In genomic region chr1:244841274-244841927, GRCh38 we compare ENCODE assay signal across 11 cellular contexts. TPM values are rescaled to one million over a fixed set of nuclear protein-coding genes. Genes with fewer than 3 reads are reported as not detected.
DNase-seq lines count a peak whose midpoint lies in the region; ATAC-seq and TF ChIP-seq lines count a peak whose summit lies in the region.
"Had no signal": no experiment of that assay in that cellular context is flagged by ENCODE, and none has a peak within 500 bp of the region (broad histone marks: within the 10 kb centered on the region; RNA-seq: fewer than 3 reads in every experiment).

No MANE protein-coding gene starts in this region.

- peaks cover 60% of the 10 kb centered on the region for H3K79me2 ChIP-seq in PC-9 (ENCODE audit: low read depth)

- H3K4me1 Mint-ChIP-seq in Calu3 (ENCODE audit: low read depth, unreplicated experiment) = peaks cover 52% of the 10 kb centered on the region

- no peaks in the 10 kb centered on the region for H3K27me3 ChIP-seq in PC-9 (ENCODE audit: insufficient read depth, low read depth)
- H3K27me3 ChIP-seq in gastroesophageal sphincter = no peaks in the 10 kb centered on the region

- no peaks in the 10 kb centered on the region for H3K27me3 Mint-ChIP-seq in Calu3 (ENCODE audit: unreplicated experiment)
- H3K27me3 Mint-ChIP-seq: activated CD8-positive, alpha-beta memory T cell treated with anti-CD3 and anti-CD28 coated beads, Interleukin-2, amount 10 ng/mL, durations not matched to agents 7 days and 5 days had no signal

- intact Hi-C loops in Calu3 (cut with micrococcal nuclease; ENCODE audit: unreplicated experiment) (loop anchor here (2.0 to 5.0 kb wide), 2 partner anchors 131 to 201 kb away; no protein-coding TSS in a partner anchor), PC-9 (cut with micrococcal nuclease; ENCODE audit: unreplicated experiment) (no loop called here)

- H2AFZ ChIP-seq in PC-9 = no peak overlapping the region

- DNase-seq in Calu3 (no peak), PC-9 (no peak), renal cortical epithelial cell (ENCODE audit: low read depth) (peak; percentile 89), occipital lobe (lab: John Stamatoyannopoulos, UW) (no peak)
- DNase-seq: activated CD8-positive, alpha-beta memory T cell treated with anti-CD3 and anti-CD28 coated beads, Interleukin-2, amount 10 ng/mL, durations not matched to agents 7 days and 5 days; IMR-90; NCI-H1436; substantia nigra had no signal

- ATAC-seq in gastroesophageal sphincter (no peak), GM21515 (IDR thresholded peaks at IDR 0.05; ENCODE audit: unreplicated experiment) (no peak), HG03565 (IDR thresholded peaks at IDR 0.05; ENCODE audit: unreplicated experiment) (no peak)
- ATAC-seq: activated CD8-positive, alpha-beta memory T cell treated with anti-CD3 and anti-CD28 coated beads, Interleukin-2, amount 10 ng/mL, durations not matched to agents 7 days and 5 days had no signal

- H3K9me3 ChIP-seq in PC-9 (ENCODE audit: insufficient read depth, low read depth) = no peaks in the 10 kb centered on the region
- no peaks in the 10 kb centered on the region for H3K9me3 ChIP-seq in gastroesophageal sphincter

- CTCF ChIA-PET in Calu3 (lab: Charles Lee) (interaction anchor here (0.9 to 1.3 kb wide), 3 partner anchors 8 to 201 kb away, joined by 3 to 6 read pairs (median 3); no protein-coding TSS in a partner anchor), PC-9 (lab: Charles Lee) (no interaction called here)

- no peak for TF ChIP-seq CTCF in Calu3 (IDR thresholded peaks at IDR 0.05; ENCODE audit: unreplicated experiment)
- no peak for TF ChIP-seq CTCF in PC-9 (conservative IDR thresholded peaks at IDR 0.05)
- TF ChIP-seq CTCF in gastroesophageal sphincter (IDR thresholded peaks at IDR 0.05) = no peak

- H3F3A ChIP-seq in PC-9 (ENCODE audit: insufficient read depth, low read depth) = peaks cover 81% of the 10 kb centered on the region

- peaks cover 95% of the 10 kb centered on the region for H3K36me3 Mint-ChIP-seq in Calu3 (ENCODE audit: insufficient read depth, unreplicated experiment)

- H3K4me3 ChIP-seq in PC-9 = no peak overlapping the region
- H3K4me3 ChIP-seq in gastroesophageal sphincter = no peak overlapping the region

- H3K4me1 ChIP-seq in PC-9 (replicated peaks; ENCODE audit: insufficient read depth) (peaks cover 22% of the 10 kb centered on the region), gastroesophageal sphincter (peaks cover 12 to 85% (median 29%) of the 10 kb centered on the region in 3 donors)

- peaks cover 60% of the 10 kb centered on the region for H3K36me3 ChIP-seq in PC-9 (ENCODE audit: low read depth)
- peaks cover 2 to 55% of the 10 kb centered on the region in 2 donors for H3K36me3 ChIP-seq in gastroesophageal sphincter

- H3K27ac Mint-ChIP-seq in Calu3 (ENCODE audit: unreplicated experiment) = peak overlapping the region; percentile 65

- H3K27ac ChIP-seq in PC-9 (0 out of 2 replicates have a peak overlapping the region, but pooled peaks have one; percentile 10), gastroesophageal sphincter (peak overlapping the region; percentile 63 to 100 (median 70))

- 31 to 49% methylated on average over 9 of the region's 9 CpGs for WGBS in gastroesophageal sphincter (ENCODE audit: low coverage in 1 of 2), 2 donors

- peaks cover 10% of the 10 kb centered on the region; the same call in 1 of the 2 replicates for H4K20me1 ChIP-seq in PC-9 (ENCODE audit: insufficient read depth)

- H3K4me3 Mint-ChIP-seq in Calu3 (ENCODE audit: low read depth, unreplicated experiment) = peak overlapping the region; percentile 18
- H3K4me3 Mint-ChIP-seq: activated CD8-positive, alpha-beta memory T cell treated with anti-CD3 and anti-CD28 coated beads, Interleukin-2, amount 10 ng/mL, durations not matched to agents 7 days and 5 days had no signal

- TF ChIP-seq POLR2A in gastroesophageal sphincter (IDR thresholded peaks at IDR 0.05) = no peak

- no peaks in the 10 kb centered on the region for H3K9me3 Mint-ChIP-seq in Calu3 (ENCODE audit: low read depth, unreplicated experiment)

- TF ChIP-seq EP300 in gastroesophageal sphincter (IDR thresholded peaks at IDR 0.05) = no peak

- H3K9me2 ChIP-seq in PC-9 (ENCODE audit: insufficient read depth) = no peaks in the 10 kb centered on the region

- H3K4me2 ChIP-seq in PC-9 = no peak overlapping the region

- POLR2A ChIA-PET in PC-9 (lab: Charles Lee; ENCODE audit: unreplicated experiment) = no interaction called here

- BruUV-seq in Calu3 (replicated peaks; lab: Mats Ljungman, UMichigan) = no TSS peak
- no TSS peak for BruUV-seq in PC-9 (replicated peaks; lab: Mats Ljungman, UMichigan)

RNA-seq across cellular contexts. Expression of gene COX20, which starts 5.9 kb away (rescaled TPM):
- total RNA-seq in Calu3 (2022) (22.6 and 32.8 TPM in 2 replicates), PC-9 (2021) (34.5 and 40.7 TPM in 2 replicates), gastroesophageal sphincter (100 to 1,000 TPM in 1 of 4 donors, 10 to 100 TPM in 3; 81.7 to 120 (median 96.0) TPM), renal cortical epithelial cell (26.6 and 55.0 TPM in 2 replicates), occipital lobe (71.1 TPM)

RNA-seq across cellular contexts. Expression of gene HNRNPU, which starts 22.9 kb away (rescaled TPM):
- total RNA-seq in Calu3 (2022) (418 and 453 TPM in 2 replicates), PC-9 (2021) (291 and 376 TPM in 2 replicates), gastroesophageal sphincter (100 to 1,000 TPM; 284 to 367 (median 323) TPM), renal cortical epithelial cell (318 and 637 TPM in 2 replicates), occipital lobe (459 TPM)
